Comparison of ENCODE assay signal across 18 cellular contexts in genomic region chr5:154587123-154587725, GRCh38.
"Had no signal": no experiment of that assay in that cellular context is flagged by ENCODE, and none has a peak within 500 bp of the region (broad histone marks: within the 10 kb centered on the region; RNA-seq: fewer than 3 reads in every experiment).

No MANE protein-coding gene starts in this region.

- FAIRE-seq: endothelial cell of umbilical vein had no signal

- ATAC-seq: activated CD8-positive, alpha-beta T cell treated with anti-CD3 and anti-CD28 coated beads for 36 hours; foreskin keratinocyte; naive thymus-derived CD4-positive, alpha-beta T cell had no signal

- H3K36me3 ChIP-seq: adrenal gland, neutrophil, transverse colon, WERI-Rb-1 had no signal

- H3K4me3 ChIP-seq: adrenal gland, transverse colon had no signal

- H3K27ac ChIP-seq: adrenal gland, foreskin keratinocyte, neutrophil, transverse colon, WERI-Rb-1 had no signal

- H3K4me1 ChIP-seq: adrenal gland, foreskin keratinocyte, transverse colon had no signal

- H3K9me3 ChIP-seq: adrenal gland, neutrophil, transverse colon had no signal

- DNase-seq: activated CD4-positive, alpha-beta T cell treated with anti-CD3 and anti-CD28 coated beads for 4 hours; activated CD8-positive, alpha-beta memory T cell treated with anti-CD3 and anti-CD28 coated beads, Interleukin-2, amount 50 U/mL, for 4 hours; activated CD8-positive, alpha-beta T cell treated with anti-CD3 and anti-CD28 coated beads for 36 hours; activated effector memory CD4-positive, alpha-beta T cell treated with anti-CD3 and anti-CD28 coated beads, Interleukin-2, amount 50 U/mL, for 16 hours; activated T-cell treated with anti-CD3 and anti-CD28 coated beads, Interleukin-2, amount 50 U/mL, for 48 hours; adrenal gland; effector CD8-positive, alpha-beta T cell; foreskin keratinocyte; glutamatergic neuron; kidney glomerular epithelial cell; naive thymus-derived CD4-positive, alpha-beta T cell; stimulated activated CD4-positive, alpha-beta T cell treated with anti-CD3 and anti-CD28 coated beads, Interleukin-4, amount 100 ng/mL, for 1 hour; stimulated activated naive CD4-positive, alpha-beta T cell; substantia nigra; transverse colon; WERI-Rb-1 had no signal
